30 cellular contexts compared by ENCODE assay signal in genomic region chr3:36221975-36222374, GRCh38.
"Had no signal": no experiment of that assay in that cellular context is flagged by ENCODE, and none has a peak within 500 bp of the region (broad histone marks: within the 10 kb centered on the region; RNA-seq: fewer than 3 reads in every experiment).

No MANE protein-coding gene starts in this region.

- H3K36me3 ChIP-seq: left lung, lower lobe of right lung, pancreas, prostate gland, spleen, suprapubic skin, thoracic aorta, tibial artery, upper lobe of right lung had no signal

- FAIRE-seq: islet of Langerhans, kidney, pancreas, urothelium cell line had no signal

- H3K27me3 Mint-ChIP-seq: stimulated activated naive CD8-positive, alpha-beta T cell treated with anti-CD3 and anti-CD28 coated beads, Interleukin-15, Interleukin-2, amounts not matched to agents 100 ng/mL and 50 ng/mL, for 24 hours had no signal

- H3K36me3 Mint-ChIP-seq: immature natural killer cell; stimulated activated effector memory CD8-positive, alpha-beta T cell treated with anti-CD3 and anti-CD28 coated beads, Interleukin-12 subunit alpha, Interleukin-12 subunit beta, amount 100 ng/mL, for 72 hours had no signal

- ATAC-seq: left colon; left lung; lower lobe of right lung; naive thymus-derived CD8-positive, alpha-beta T cell; pancreas; right cardiac atrium; sciatic nerve; stimulated activated effector memory CD8-positive, alpha-beta T cell treated with anti-CD3 and anti-CD28 coated beads, Interleukin-12 subunit alpha, Interleukin-12 subunit beta, amount 100 ng/mL, for 72 hours; upper lobe of right lung had no signal

- H3K27ac Mint-ChIP-seq: immature natural killer cell; naive thymus-derived CD8-positive, alpha-beta T cell; nephron; stimulated activated effector memory CD8-positive, alpha-beta T cell treated with anti-CD3 and anti-CD28 coated beads, Interleukin-12 subunit alpha, Interleukin-12 subunit beta, amount 100 ng/mL, for 72 hours; stimulated activated naive CD8-positive, alpha-beta T cell treated with anti-CD3 and anti-CD28 coated beads, Interleukin-15, Interleukin-2, amounts not matched to agents 100 ng/mL and 50 ng/mL, for 24 hours had no signal

- H3K4me3 Mint-ChIP-seq: immature natural killer cell; naive thymus-derived CD8-positive, alpha-beta T cell; nephron; neural crest cell; stimulated activated effector memory CD8-positive, alpha-beta T cell treated with anti-CD3 and anti-CD28 coated beads, Interleukin-12 subunit alpha, Interleukin-12 subunit beta, amount 100 ng/mL, for 72 hours; stimulated activated naive CD8-positive, alpha-beta T cell treated with anti-CD3 and anti-CD28 coated beads, Interleukin-15, Interleukin-2, amounts not matched to agents 100 ng/mL and 50 ng/mL, for 24 hours had no signal

- DNase-seq: immature natural killer cell; kidney; left colon; left lung; lower lobe of right lung; mammary epithelial cell; mesenchymal stem cell; naive thymus-derived CD8-positive, alpha-beta T cell; nucleus accumbens; pancreas; posterior cingulate gyrus; retina; right cardiac atrium; spleen; stimulated activated CD4-positive, alpha-beta T cell treated with anti-CD3 and anti-CD28 coated beads, Interleukin-4, amount 100 ng/mL, for 24 hours; stimulated activated naive CD4-positive, alpha-beta T cell; tibial artery; trophoblast cell; upper lobe of right lung had no signal

- H3K4me1 Mint-ChIP-seq: immature natural killer cell; naive thymus-derived CD8-positive, alpha-beta T cell; nephron; neural crest cell; stimulated activated effector memory CD8-positive, alpha-beta T cell treated with anti-CD3 and anti-CD28 coated beads, Interleukin-12 subunit alpha, Interleukin-12 subunit beta, amount 100 ng/mL, for 72 hours had no signal

- H3K27ac ChIP-seq: left lung, lower lobe of right lung, pancreas, prostate gland, skin epidermis, spleen, suprapubic skin, thoracic aorta, tibial artery, upper lobe of right lung had no signal

- H3K27me3 ChIP-seq: left lung, pancreas, spleen, suprapubic skin, tibial artery, upper lobe of right lung had no signal

- H3K4me3 ChIP-seq: left lung, lower lobe of right lung, pancreas, prostate gland, skin epidermis, spleen, suprapubic skin, thoracic aorta, tibial artery, upper lobe of right lung had no signal

- H3K9me3 ChIP-seq: left lung, lower lobe of right lung, pancreas, prostate gland, suprapubic skin, thoracic aorta, upper lobe of right lung had no signal

- H3K4me1 ChIP-seq: left lung, lower lobe of right lung, pancreas, prostate gland, spleen, suprapubic skin, upper lobe of right lung had no signal
